ENCODE assay signal across 20 cellular contexts in the genomic region with DNA sequence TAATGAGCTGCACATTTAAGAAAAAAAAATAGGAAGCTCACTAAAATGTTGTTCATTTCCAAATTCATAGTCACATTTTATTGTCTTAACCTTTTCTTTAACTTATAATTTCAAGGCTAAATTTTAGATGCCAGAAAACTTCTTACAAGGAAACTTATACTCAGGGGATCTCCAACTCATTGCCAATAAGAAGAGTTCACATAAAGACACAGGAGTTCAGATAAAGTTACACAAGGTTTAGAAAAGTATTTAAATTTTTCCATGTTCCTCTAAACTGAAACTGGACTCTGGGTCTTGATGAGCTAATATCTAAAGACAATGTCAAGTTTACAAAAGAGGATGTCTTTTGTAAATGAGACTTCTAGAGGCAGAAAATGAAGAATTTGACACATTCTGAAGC.
DNase-seq lines count a peak whose midpoint lies in the region; ATAC-seq, FAIRE-seq and TF ChIP-seq lines count a peak whose summit lies in the region.
"Had no signal": no experiment of that assay in that cellular context is flagged by ENCODE, and none has a peak within 500 bp of the region (broad histone marks: within the 10 kb centered on the region; RNA-seq: fewer than 3 reads in every experiment).

No MANE protein-coding gene starts in this region.

- no peak overlapping the region for H3K27ac Mint-ChIP-seq in stimulated activated memory B cell treated with anti-CD40 and anti-IgM and Interleukin-4, amounts not matched to agents 10 μg/mL and 1 μg/mL and 100 μg/mL, for 72 hours
- H3K27ac Mint-ChIP-seq: B cell; CD8-positive, alpha-beta T cell had no signal

- TF ChIP-seq EP300 in A549 (IDR thresholded peaks at IDR 0.05) = no peak

- TF ChIP-seq CTCF in A549 (IDR thresholded peaks at IDR 0.05) = no peak
- no peak for TF ChIP-seq CTCF in choroid plexus epithelial cell (conservative IDR thresholded peaks at IDR 0.05; ENCODE audit: low read depth, low read length)
- TF ChIP-seq CTCF in GM10248 (IDR thresholded peaks at IDR 0.05; ENCODE audit: control extremely low read depth, extremely low read depth, low read depth, missing control alignments) = no peak

- H3K4me3 ChIP-seq in A549 (no peak overlapping the region), choroid plexus epithelial cell (ENCODE audit: low read depth, low read length) (no peak overlapping the region), SJCRH30 (no peak overlapping the region)
- H3K4me3 ChIP-seq: BLaER1 treated with 17β-estradiol and CSF1 and Interleukin-3, amounts not matched to agents 10 nM and 100 nM; GM12878; HAP-1 had no signal

- H3K9me3 Mint-ChIP-seq in stimulated activated memory B cell treated with anti-CD40 and anti-IgM and Interleukin-4, amounts not matched to agents 10 μg/mL and 1 μg/mL and 100 μg/mL, for 72 hours = no peaks in the 10 kb centered on the region
- H3K9me3 Mint-ChIP-seq: CD8-positive, alpha-beta T cell had no signal

- CTCF ChIA-PET in A549 (lab: Yijun Ruan, JAX) (no interaction called here), GM10248 (lab: Yijun Ruan, JAX) (interaction anchor here (1.2 to 1.3 kb wide), 2 partner anchors 10 to 25 kb away, joined by 4 read pairs; no protein-coding TSS in a partner anchor)

- TF ChIP-seq POLR2A in A549 (IDR thresholded peaks at IDR 0.05; ENCODE audit: low read length) = no peak

- DNase-seq in A549 (ENCODE audit: low read depth in 1 of 2, low spot score in 1 of 2) (no peak), choroid plexus epithelial cell (ENCODE audit: low read depth) (peak; percentile 40), fibroblast of peridontal ligament (ENCODE audit: extremely low read depth) (peak; percentile 57), sciatic nerve (ENCODE audit: low spot score) (no peak), SJCRH30 (no peak), GM10248 (ENCODE audit: extremely low spot score) (no peak)
- DNase-seq: 8988T; Calu3; CD8-positive, alpha-beta T cell; DMS79 treated with DMSO at 0.1 percent for 48 hours; GF-D8; IMR-90 had no signal

- peak; percentile 89 for FAIRE-seq in A549 (lab: Jason Lieb, UNC)
- FAIRE-seq: GM12878, H1 had no signal

- H3K4me3 Mint-ChIP-seq in stimulated activated memory B cell treated with anti-CD40 and anti-IgM and Interleukin-4, amounts not matched to agents 10 μg/mL and 1 μg/mL and 100 μg/mL, for 72 hours = no peak overlapping the region
- H3K4me3 Mint-ChIP-seq: B cell; CD8-positive, alpha-beta T cell had no signal

- H3K4me1 ChIP-seq in A549 (no peaks in the 10 kb centered on the region), SJCRH30 (no peaks in the 10 kb centered on the region)
- H3K4me1 ChIP-seq: HAP-1 had no signal

- no peaks in the 10 kb centered on the region for H3K36me3 Mint-ChIP-seq in stimulated activated memory B cell treated with anti-CD40 and anti-IgM and Interleukin-4, amounts not matched to agents 10 μg/mL and 1 μg/mL and 100 μg/mL, for 72 hours
- H3K36me3 Mint-ChIP-seq: CD8-positive, alpha-beta T cell had no signal

- H3K27me3 ChIP-seq in SJCRH30 = no peaks in the 10 kb centered on the region
- H3K27me3 ChIP-seq: BLaER1 treated with 17β-estradiol and CSF1 and Interleukin-3, amounts not matched to agents 10 nM and 100 nM had no signal

- H3K36me3 ChIP-seq in SJCRH30 = no peaks in the 10 kb centered on the region
- H3K36me3 ChIP-seq: BLaER1 treated with 17β-estradiol and CSF1 and Interleukin-3, amounts not matched to agents 10 nM and 100 nM; HAP-1 had no signal

- TF ChIP-seq RAD21 in A549 (conservative IDR thresholded peaks at IDR 0.05 in 1 of 2, IDR thresholded peaks at IDR 0.05 in 1 of 2) = no peak

- POLR2A ChIA-PET in A549 (lab: Yijun Ruan, JAX) = no interaction called here
- POLR2A ChIA-PET in GM10248 (lab: Yijun Ruan, JAX) = no interaction called here

- no peaks in the 10 kb centered on the region for H3K9me3 ChIP-seq in A549
- H3K9me3 ChIP-seq in SJCRH30 (replicated peaks) = no peaks in the 10 kb centered on the region
- H3K9me3 ChIP-seq: HAP-1 had no signal

- intact Hi-C loops in sciatic nerve (cut with DNase I) = no loop called here

- H3K27ac ChIP-seq in A549 (no peak overlapping the region), SJCRH30 (no peak overlapping the region)
- H3K27ac ChIP-seq: BLaER1 treated with 17β-estradiol and CSF1 and Interleukin-3, amounts not matched to agents 10 nM and 100 nM; HL-60 had no signal

- H3K4me2 ChIP-seq in A549 = no peak overlapping the region

- no peaks in the 10 kb centered on the region for H3K27me3 Mint-ChIP-seq in stimulated activated memory B cell treated with anti-CD40 and anti-IgM and Interleukin-4, amounts not matched to agents 10 μg/mL and 1 μg/mL and 100 μg/mL, for 72 hours
- H3K27me3 Mint-ChIP-seq: B cell had no signal

- ATAC-seq in A549 (no peak), sciatic nerve (peak; percentile 80), HG03521 (IDR thresholded peaks at IDR 0.05; ENCODE audit: unreplicated experiment) (no peak)
- ATAC-seq in stimulated activated memory B cell treated with anti-CD40 and anti-IgM and Interleukin-4, amounts not matched to agents 10 μg/mL and 1 μg/mL and 100 μg/mL, for 72 hours = no peak
- ATAC-seq: CD8-positive, alpha-beta T cell; GM12878 had no signal

- no peaks in the 10 kb centered on the region for H3K4me1 Mint-ChIP-seq in stimulated activated memory B cell treated with anti-CD40 and anti-IgM and Interleukin-4, amounts not matched to agents 10 μg/mL and 1 μg/mL and 100 μg/mL, for 72 hours
- H3K4me1 Mint-ChIP-seq: B cell had no signal

TF ChIP-seq in A549, 52 proteins besides CTCF, POLR2A, EP300 and RAD21:
- no peak for TF ChIP-seq EHF (CRISPR knock-in tag; IDR thresholded peaks at IDR 0.05)
- TF ChIP-seq NPAS2 (CRISPR knock-in tag; IDR thresholded peaks at IDR 0.05; ENCODE audit: borderline replicate concordance) = no peak
- TF ChIP-seq, protein P1, sequence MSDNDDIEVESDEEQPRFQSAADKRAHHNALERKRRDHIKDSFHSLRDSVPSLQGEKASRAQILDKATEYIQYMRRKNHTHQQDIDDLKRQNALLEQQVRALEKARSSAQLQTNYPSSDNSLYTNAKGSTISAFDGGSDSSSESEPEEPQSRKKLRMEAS (IDR thresholded peaks at IDR 0.05) = no peak
- TF ChIP-seq FOSB (CRISPR knock-in tag; IDR thresholded peaks at IDR 0.05) = no peak

Comparison
In these comparisons a context has a peak if more than half of its experiments do, and no peak if none do; other contexts are left out.
1. DNase-seq: peak in choroid plexus epithelial cell (single experiment) and fibroblast of peridontal ligament (single experiment); none in A549 (0 of 2), sciatic nerve (single experiment), SJCRH30 (0 of 2) and GM10248 (single experiment).